Comparison of ENCODE assay signal across 20 cellular contexts in the genomic region with DNA sequence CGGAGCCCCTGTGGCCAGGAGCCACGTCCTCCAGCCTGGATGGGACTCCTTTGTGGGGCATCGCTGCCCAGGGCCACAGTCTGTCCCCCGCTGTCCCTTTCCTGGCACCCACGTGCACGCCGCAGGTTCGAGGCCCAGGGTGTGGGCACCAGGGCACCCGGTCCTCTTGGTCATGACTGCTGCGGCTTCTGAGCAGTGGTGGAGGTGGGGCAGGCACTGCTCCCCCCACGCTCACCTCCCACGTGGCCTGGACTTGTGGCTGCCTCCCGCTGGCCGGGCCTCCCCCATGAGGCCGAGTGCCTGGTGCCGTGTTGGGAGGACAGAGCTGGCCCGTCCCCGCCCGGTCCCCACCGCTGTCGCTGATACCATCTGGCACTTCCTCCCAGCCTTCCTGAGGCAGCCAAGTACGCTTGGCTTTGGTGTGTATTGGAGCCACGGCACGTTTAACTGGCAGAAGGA. TPM values are rescaled to one million over a fixed set of nuclear protein-coding genes. Genes with fewer than 3 reads are reported as not detected.
"Had no signal": no experiment of that assay in that cellular context is flagged by ENCODE, and none has a peak within 500 bp of the region (broad histone marks: within the 10 kb centered on the region; RNA-seq: fewer than 3 reads in every experiment).

No MANE protein-coding gene starts in this region.

- H3K9me3 ChIP-seq: mucosa of descending colon, tibial artery had no signal

- ATAC-seq: activated CD4-positive, alpha-beta T cell treated with anti-CD3 and anti-CD28 coated beads for 36 hours; activated CD8-positive, alpha-beta memory T cell treated with anti-CD3 and anti-CD28 coated beads, Interleukin-2, amount 10 ng/mL, durations not matched to agents 7 days and 5 days; esophagus mucosa; left lobe of liver; mucosa of descending colon; naive thymus-derived CD4-positive, alpha-beta T cell had no signal

- H3K4me1 ChIP-seq: tibial artery had no signal

- FAIRE-seq: astrocyte, bronchial epithelial cell, endometrium had no signal

- H3K4me3 ChIP-seq: mucosa of descending colon, tibial artery had no signal

- H3K27me3 ChIP-seq: tibial artery had no signal

- H3K27ac ChIP-seq: tibial artery, WERI-Rb-1 had no signal

- DNase-seq: activated CD4-positive, alpha-beta memory T cell treated with anti-CD3 and anti-CD28 coated beads for 36 hours; activated CD4-positive, alpha-beta T cell treated with anti-CD3 and anti-CD28 coated beads for 36 hours; activated CD8-positive, alpha-beta memory T cell treated with anti-CD3 and anti-CD28 coated beads, Interleukin-2, amount 10 ng/mL, durations not matched to agents 7 days and 5 days; activated naive CD4-positive, alpha-beta T cell treated with anti-CD3 and anti-CD28 coated beads, Interleukin-2, amount 10 ng/mL, durations not matched to agents 7 days and 5 days; activated T-cell treated with anti-CD3 and anti-CD28 coated beads, Interleukin-2, amount 50 U/mL, for 24 hours; mammary epithelial cell; naive thymus-derived CD4-positive, alpha-beta T cell; stimulated activated CD4-positive, alpha-beta T cell treated with anti-CD3 and anti-CD28 coated beads, Interleukin-15, amount 100 ng/mL, for 24 hours; stimulated activated CD4-positive, alpha-beta T cell treated with anti-CD3 and anti-CD28 coated beads, Interleukin-4, amount 100 ng/mL, for 1 hour; stimulated activated naive CD4-positive, alpha-beta T cell; tibial artery; WERI-Rb-1 had no signal

RNA-seq across cellular contexts. Expression of a gene that starts 18.8 kb away (rescaled TPM):
- total RNA-seq: activated CD4-positive, alpha-beta memory T cell treated with anti-CD3 and anti-CD28 coated beads for 36 hours; activated CD4-positive, alpha-beta T cell treated with anti-CD3 and anti-CD28 coated beads for 36 hours; activated CD8-positive, alpha-beta memory T cell treated with anti-CD3 and anti-CD28 coated beads, Interleukin-2, amount 10 ng/mL, durations not matched to agents 7 days and 5 days; bronchial epithelial cell; esophagus mucosa; mammary epithelial cell; naive thymus-derived CD4-positive, alpha-beta T cell; subcutaneous adipose tissue had no signal
- polyA plus RNA-seq: mammary epithelial cell; naive thymus-derived CD4-positive, alpha-beta T cell had no signal

RNA-seq across cellular contexts. Expression of a gene that starts 33.3 kb away (rescaled TPM):
- total RNA-seq: activated CD4-positive, alpha-beta T cell treated with anti-CD3 and anti-CD28 coated beads for 36 hours; astrocyte; bronchial epithelial cell; esophagus mucosa; left lobe of liver; mammary epithelial cell; mucosa of descending colon; skeletal muscle tissue; subcutaneous adipose tissue had no signal
- polyA plus RNA-seq: mammary epithelial cell had no signal

RNA-seq across cellular contexts. Expression of a gene that starts 59.3 kb away (rescaled TPM):
- total RNA-seq: activated CD4-positive, alpha-beta memory T cell treated with anti-CD3 and anti-CD28 coated beads for 36 hours; activated CD4-positive, alpha-beta T cell treated with anti-CD3 and anti-CD28 coated beads for 36 hours; bronchial epithelial cell; mammary epithelial cell; skeletal muscle tissue had no signal
- polyA plus RNA-seq: mammary epithelial cell had no signal
